Comparison of ENCODE assay signal across 17 cellular contexts in genomic region chr3:56975562-56975961, GRCh38.
DNase-seq lines count a peak whose midpoint lies in the region; ATAC-seq, FAIRE-seq and TF ChIP-seq lines count a peak whose summit lies in the region.
"Had no signal": no experiment of that assay in that cellular context is flagged by ENCODE, and none has a peak within 500 bp of the region (broad histone marks: within the 10 kb centered on the region; RNA-seq: fewer than 3 reads in every experiment).

No MANE protein-coding gene starts in this region.

- no peaks in the 10 kb centered on the region for H4K20me1 ChIP-seq in endothelial cell of umbilical vein (replicated peaks; ENCODE audit: control insufficient read depth, extremely low read depth, insufficient read depth, low read length)

- no peak for TF ChIP-seq POLR2A in endothelial cell of umbilical vein (IDR thresholded peaks at IDR 0.05; ENCODE audit: low read depth, low read length)

- no peaks in the 10 kb centered on the region for H3K27me3 Mint-ChIP-seq in CD8-positive, alpha-beta memory T cell

- no peaks in the 10 kb centered on the region for H3K36me3 Mint-ChIP-seq in CD8-positive, alpha-beta memory T cell

- H3K9me3 ChIP-seq in endothelial cell of umbilical vein (replicated peaks; ENCODE audit: control insufficient read depth, insufficient read depth, low read length): no peaks in the 10 kb centered on the region
- no peaks in the 10 kb centered on the region for H3K9me3 ChIP-seq in CD8-positive, alpha-beta memory T cell (ENCODE audit: low read length)
- H3K9me3 ChIP-seq: BE2C, SJSA1 had no signal

- dilution Hi-C loops in endothelial cell of umbilical vein (cut with MboI; ENCODE audit: extremely low pct_ligation_motif_present, low sequenced_read_pairs): no loop called here

- intact Hi-C loops in endothelial cell of umbilical vein (cut with micrococcal nuclease): no loop called here

- DNase-seq in DMS 273 treated with DMSO at 0.1 percent for 48 hours (lab: John Stamatoyannopoulos, UW): peak; percentile 14
- peak; percentile 33 for DNase-seq in NCI-H1694 (lab: John Stamatoyannopoulos, UW)
- peak; percentile 85 for DNase-seq in endothelial cell of umbilical vein (ENCODE audit: low read depth, low spot score)
- DNase-seq in lung microvascular endothelial cell (ENCODE audit: low read depth in 2 of 2): peak; percentile 39 to 61
- no peak for DNase-seq in OCI-M2 (lab: John Stamatoyannopoulos, UW; ENCODE audit: unreplicated experiment)
- no peak for DNase-seq in CD8-positive, alpha-beta memory T cell
- DNase-seq: ACHN; BE2C; EL; H7; Kasumi-1; NCI-H2029; NCI-H524 treated with DMSO at 0.1 percent for 48 hours; NK-92 treated with Interleukin-12 subunit alpha and Interleukin-12 subunit beta, amount 100 ng/mL, for 24 hours; PC-3 had no signal

- H3K27ac ChIP-seq in endothelial cell of umbilical vein (ENCODE audit: insufficient read depth, low read depth, low read length): no peak overlapping the region
- H3K27ac ChIP-seq in CD8-positive, alpha-beta memory T cell (ENCODE audit: low read depth, low read length): no peak overlapping the region
- H3K27ac ChIP-seq: SJSA1 had no signal

- POLR2A ChIA-PET in endothelial cell of umbilical vein (lab: Charles Lee): no interaction called here
- POLR2A ChIA-PET in CD8-positive, alpha-beta memory T cell (lab: Charles Lee): no interaction called here

- H3K4me3 ChIP-seq in endothelial cell of umbilical vein (replicated peaks in 1 of 3; ENCODE audit: insufficient read depth in 1 of 3, low read depth in 1 of 3, low read length in 3 of 3): no peak overlapping the region
- H3K4me3 ChIP-seq in CD8-positive, alpha-beta memory T cell (ENCODE audit: low read length): no peak overlapping the region
- H3K4me3 ChIP-seq: SJSA1 had no signal

- H3K4me1 ChIP-seq in endothelial cell of umbilical vein (ENCODE audit: control insufficient read depth, extremely low read depth, insufficient read depth, low read length): peaks cover 27% of the 10 kb centered on the region
- no peaks in the 10 kb centered on the region for H3K4me1 ChIP-seq in CD8-positive, alpha-beta memory T cell (ENCODE audit: insufficient read depth, low read length)

- no TSS peak for BruUV-seq in endothelial cell of umbilical vein (replicated peaks; lab: Mats Ljungman, UMichigan)

- FAIRE-seq in endothelial cell of umbilical vein (lab: Jason Lieb, UNC): no peak

- no peak overlapping the region for H3K4me3 Mint-ChIP-seq in CD8-positive, alpha-beta memory T cell

- CTCF ChIA-PET in endothelial cell of umbilical vein (lab: Charles Lee): interaction anchor here (4.1 kb wide), 1 partner anchor 12 kb away, joined by 32 read pairs; no protein-coding TSS in a partner anchor
- CTCF ChIA-PET in CD8-positive, alpha-beta memory T cell (lab: Charles Lee): interaction anchor here (2.4 kb wide), 1 partner anchor 13 kb away, joined by 7 read pairs; no protein-coding TSS in a partner anchor

- no peaks in the 10 kb centered on the region for H3K27me3 ChIP-seq in endothelial cell of umbilical vein (ENCODE audit: control insufficient read depth in 2 of 2, insufficient read depth in 2 of 2, low read length in 2 of 2)
- H3K27me3 ChIP-seq in CD8-positive, alpha-beta memory T cell (ENCODE audit: insufficient read depth, low read length, poor library complexity, severe bottlenecking): no peaks in the 10 kb centered on the region
- H3K27me3 ChIP-seq: BE2C, SJSA1 had no signal

- no peaks in the 10 kb centered on the region for H3K36me3 ChIP-seq in endothelial cell of umbilical vein (ENCODE audit: control insufficient read depth in 2 of 2, extremely low read depth in 1 of 2, insufficient read depth in 2 of 2, low read length in 2 of 2)
- H3K36me3 ChIP-seq in CD8-positive, alpha-beta memory T cell (ENCODE audit: insufficient read depth, low read length): no peaks in the 10 kb centered on the region
- H3K36me3 ChIP-seq: BE2C, SJSA1 had no signal

- ATAC-seq in HG03095 (IDR thresholded peaks at IDR 0.05; ENCODE audit: unreplicated experiment): no peak
- ATAC-seq: PC-3 had no signal

- H3K9me1 ChIP-seq in endothelial cell of umbilical vein (replicated peaks; ENCODE audit: control insufficient read depth, extremely low read depth, insufficient read depth, low read length): no peaks in the 10 kb centered on the region

- H3K9ac ChIP-seq in endothelial cell of umbilical vein (replicated peaks; ENCODE audit: extremely low read depth, insufficient read depth, low read length): no peak overlapping the region

- H3K4me2 ChIP-seq in endothelial cell of umbilical vein (ENCODE audit: insufficient read depth, low read length): no peak overlapping the region

- no peaks in the 10 kb centered on the region for H3K79me2 ChIP-seq in endothelial cell of umbilical vein (ENCODE audit: control insufficient read depth, insufficient read depth, low read length)

- H3K27ac Mint-ChIP-seq in CD8-positive, alpha-beta memory T cell: peak overlapping the region in 1 of 8 donors; percentile 57

- no peak overlapping the region for H2AFZ ChIP-seq in endothelial cell of umbilical vein (ENCODE audit: low read depth, low read length)

- TF ChIP-seq CTCF in endothelial cell of umbilical vein (IDR thresholded peaks at IDR 0.05; ENCODE audit: extremely low read depth in 1 of 2, insufficient read depth in 1 of 2, low read depth in 1 of 2, low read length in 2 of 2): no peak

- peaks cover 0 to under 1% (median 0%) of the 10 kb centered on the region in 3 donors for H3K4me1 Mint-ChIP-seq in CD8-positive, alpha-beta memory T cell

- H3K9me3 Mint-ChIP-seq in CD8-positive, alpha-beta memory T cell: no peaks in the 10 kb centered on the region

TF ChIP-seq in endothelial cell of umbilical vein, 7 proteins besides CTCF, POLR2A, EP300 and RAD21:
- no peak for TF ChIP-seq MAX (IDR thresholded peaks at IDR 0.05; ENCODE audit: insufficient read depth, insufficient read length)
- TF ChIP-seq MYC (IDR thresholded peaks at IDR 0.05; ENCODE audit: low read depth, low read length): no peak
- TF ChIP-seq GATA2 (IDR thresholded peaks at IDR 0.05; ENCODE audit: insufficient read depth, insufficient read length, low read depth, low read length): no peak
- no peak for TF ChIP-seq EZH2 (IDR thresholded peaks at IDR 0.05; ENCODE audit: borderline replicate concordance, low read depth, low read length, severe bottlenecking)
- TF ChIP-seq POLR2AphosphoS5 (IDR thresholded peaks at IDR 0.05; ENCODE audit: insufficient read depth, low read depth, low read length): no peak
- TF ChIP-seq FOS (IDR thresholded peaks at IDR 0.05; ENCODE audit: borderline replicate concordance, insufficient read depth, low read length): no peak
- TF ChIP-seq JUN (IDR thresholded peaks at IDR 0.05; ENCODE audit: borderline replicate concordance, insufficient read depth, insufficient read length, low read depth): no peak

Comparison
In these comparisons a context has a peak if more than half of its experiments do, and no peak if none do; other contexts are left out.
1. DNase-seq: peak in DMS 273 treated with DMSO at 0.1 percent for 48 hours (single experiment), NCI-H1694 (single experiment), endothelial cell of umbilical vein (single experiment) and lung microvascular endothelial cell (2 of 2); none in OCI-M2 (single experiment) and CD8-positive, alpha-beta memory T cell (0 of 5).